ENCODE assay signal across 9 cellular contexts in genomic region chr1:183609313-183609712, GRCh38. TPM values are rescaled to one million over a fixed set of nuclear protein-coding genes. Genes with fewer than 3 reads are reported as not detected.
DNase-seq lines count a peak whose midpoint lies in the region; ATAC-seq lines count a peak whose summit lies in the region.
"Had no signal": no experiment of that assay in that cellular context is flagged by ENCODE, and none has a peak within 500 bp of the region (broad histone marks: within the 10 kb centered on the region; RNA-seq: fewer than 3 reads in every experiment).

No MANE protein-coding gene starts in this region.

- H3K36me3 Mint-ChIP-seq in immature natural killer cell = no peaks in the 10 kb centered on the region

- peak; percentile 54 for ATAC-seq in HG02852 (IDR thresholded peaks at IDR 0.05; ENCODE audit: unreplicated experiment)

- H3K27me3 Mint-ChIP-seq in immature natural killer cell (ENCODE audit: low read depth in 3 of 3) = peaks cover 2 to 9% (median 8%) of the 10 kb centered on the region in 3 donors

- peak; percentile 36 for DNase-seq in NCI-H1694 treated with DMSO at 0.1 percent for 48 hours (lab: John Stamatoyannopoulos, UW)
- no peak for DNase-seq in NCI-H1694 (lab: John Stamatoyannopoulos, UW)
- DNase-seq in NOMO-1 treated with dmso at 0.1 percent for 144 hours (lab: John Stamatoyannopoulos, UW; ENCODE audit: unreplicated experiment) = peak; percentile 76
- peak; percentile 62 for DNase-seq in dermis blood vessel endothelial cell
- DNase-seq in middle frontal gyrus (ENCODE audit: extremely low spot score, low spot score) = peak; percentile 74
- no peak for DNase-seq in immature natural killer cell
- no peak for DNase-seq in NCI-H345 treated with DMSO at 0.1 percent for 48 hours (lab: John Stamatoyannopoulos, UW; ENCODE audit: unreplicated experiment)

- H3K4me1 Mint-ChIP-seq in immature natural killer cell = peaks cover 4 to 6% of the 10 kb centered on the region in 2 donors

- H3K9me3 Mint-ChIP-seq in immature natural killer cell = no peaks in the 10 kb centered on the region

- H3K27ac Mint-ChIP-seq in immature natural killer cell = no peak overlapping the region

- no peak overlapping the region for H3K4me3 Mint-ChIP-seq in immature natural killer cell

RNA-seq across cellular contexts. Expression of gene NCF2, which starts 19.1 kb away (rescaled TPM):
- total RNA-seq in dermis blood vessel endothelial cell = not detected in 2 replicates
- polyA plus RNA-seq in immature natural killer cell = 10 to 100 TPM in 1 of 3 donors, 1 to 10 TPM in 2; 1.5 to 13.3 (median 3.7) TPM

RNA-seq across cellular contexts. Expression of gene ARPC5, which starts 26.3 kb away (rescaled TPM):
- total RNA-seq in dermis blood vessel endothelial cell = 172 and 229 TPM in 2 replicates
- 100 to 1,000 TPM; 638 to 995 (median 763) TPM for polyA plus RNA-seq in immature natural killer cell

RNA-seq across cellular contexts. Expression of gene APOBEC4, which starts 43.8 kb away (rescaled TPM):
- total RNA-seq in dermis blood vessel endothelial cell = not detected in 2 replicates
- not detected for polyA plus RNA-seq in immature natural killer cell
- total RNA-seq: urinary bladder had no signal
- polyA plus RNA-seq: urinary bladder had no signal

Comparison
In these comparisons a context has a peak if more than half of its experiments do, and no peak if none do; other contexts are left out.
1. DNase-seq: peak in NCI-H1694 treated with DMSO at 0.1 percent for 48 hours (single experiment), NOMO-1 treated with dmso at 0.1 percent for 144 hours (single experiment), dermis blood vessel endothelial cell (single experiment) and middle frontal gyrus (single experiment); none in NCI-H1694 (single experiment), immature natural killer cell (0 of 3) and NCI-H345 treated with DMSO at 0.1 percent for 48 hours (single experiment).